Comparison of ENCODE assay signal across 27 cellular contexts in genomic region chr12:5622280-5622679, GRCh38.
A peak's percentile ranks its signal among the peaks of the same experiment; 100 is the strongest.
DNase-seq lines count a peak whose midpoint lies in the region; ATAC-seq and TF ChIP-seq lines count a peak whose summit lies in the region.
"Had no signal": no experiment of that assay in that cellular context is flagged by ENCODE, and none has a peak within 500 bp of the region (broad histone marks: within the 10 kb centered on the region; RNA-seq: fewer than 3 reads in every experiment).

No MANE protein-coding gene starts in this region.

- H2AFZ ChIP-seq in neuronal stem cell (ENCODE audit: low read length) = no peak overlapping the region
- H2AFZ ChIP-seq: PC-9 had no signal

- TF ChIP-seq CTCF in ascending aorta (IDR thresholded peaks at IDR 0.05) = no peak

- no peak overlapping the region for H3K9ac ChIP-seq in neuronal stem cell (ENCODE audit: low read depth, low read length, poor library complexity)

- H3K4me1 ChIP-seq in right cardiac atrium (ENCODE audit: control insufficient read depth, insufficient read depth, low read length) (peaks cover 7% of the 10 kb centered on the region), ascending aorta (peaks cover 0 to 5% of the 10 kb centered on the region in 2 donors), neuronal stem cell (ENCODE audit: control insufficient read depth in 2 of 2, insufficient read depth in 1 of 2, low read depth in 1 of 2, low read length in 2 of 2) (peaks cover 0 to 7% of the 10 kb centered on the region in 2 donors), aorta (ENCODE audit: control insufficient read depth in 1 of 2, insufficient read depth in 2 of 2, low read length in 2 of 2) (no peaks in the 10 kb centered on the region)
- H3K4me1 ChIP-seq: SJSA1 had no signal

- H3K18ac ChIP-seq in neuronal stem cell (ENCODE audit: low read length) = peak overlapping the region; percentile 32

- H2BK15ac ChIP-seq in neuronal stem cell (ENCODE audit: low read length) = no peak overlapping the region

- H2BK12ac ChIP-seq in neuronal stem cell (ENCODE audit: low read length) = no peak overlapping the region

- DNase-seq in right cardiac atrium (peak in 2 of 3 donors; percentile 69 to 70), cardiac septum (ENCODE audit: low spot score) (no peak), ascending aorta (ENCODE audit: low spot score in 2 of 2) (peak; percentile 29 to 78), neuronal stem cell (ENCODE audit: low spot score) (no peak), aorta (peak; percentile 62 to 80), hippocampal formation (lab: John Stamatoyannopoulos, UW) (no peak)
- DNase-seq: 8988T; ACHN; CD4-positive, CD25-positive, alpha-beta regulatory T cell; DMS153; DND-41; Kasumi-1; NCI-H1417; NCI-H1694; NCI-H2029 treated with DMSO at 0.1 percent for 48 hours; NCI-H446 treated with DMSO at 0.1 percent for 48 hours; NCI-H526; NCI-H82; NK-92 treated with Interleukin-12 subunit alpha and Interleukin-12 subunit beta, amount 100 ng/mL, for 24 hours; PC-9; Right ventricle myocardium superior; RPMI8226 had no signal

- no peaks in the 10 kb centered on the region for H3K9me3 ChIP-seq in right cardiac atrium (ENCODE audit: control insufficient read depth, low read length)
- no peaks in the 10 kb centered on the region for H3K9me3 ChIP-seq in ascending aorta
- H3K9me3 ChIP-seq in neuronal stem cell (replicated peaks in 1 of 2; ENCODE audit: control insufficient read depth in 2 of 2, insufficient read depth in 1 of 2, low read depth in 1 of 2, low read length in 2 of 2) = no peaks in the 10 kb centered on the region
- no peaks in the 10 kb centered on the region for H3K9me3 ChIP-seq in aorta (ENCODE audit: control insufficient read depth, low read length)
- H3K9me3 ChIP-seq: SJSA1 had no signal

- H4K8ac ChIP-seq in neuronal stem cell (ENCODE audit: low read depth, low read length) = no peak overlapping the region

- no peak overlapping the region for H2BK5ac ChIP-seq in neuronal stem cell (ENCODE audit: low read length)

- intact Hi-C loops in right cardiac atrium (cut with DNase I) (no loop called here), cardiac septum (cut with DNase I) (no loop called here), ascending aorta (cut with DNase I) (no loop called here), aorta (cut with DNase I) (no loop called here)

- no peaks in the 10 kb centered on the region for H3K36me3 ChIP-seq in ascending aorta
- H3K36me3 ChIP-seq in neuronal stem cell (replicated peaks in 1 of 2; ENCODE audit: control insufficient read depth in 2 of 2, insufficient read depth in 2 of 2, low read length in 2 of 2) = no peaks in the 10 kb centered on the region
- no peaks in the 10 kb centered on the region for H3K36me3 ChIP-seq in aorta (ENCODE audit: control insufficient read depth in 1 of 2, insufficient read depth in 2 of 2, low read length in 1 of 2)
- H3K36me3 ChIP-seq: SJSA1 had no signal

- H3K27ac ChIP-seq in right cardiac atrium (ENCODE audit: low read length) = no peak overlapping the region
- H3K27ac ChIP-seq in ascending aorta = peak overlapping the region in 1 of 2 donors; percentile 42
- no peak overlapping the region for H3K27ac ChIP-seq in neuronal stem cell (replicated peaks; ENCODE audit: low read length)
- H3K27ac ChIP-seq in aorta (ENCODE audit: low read depth in 1 of 2, low read length in 2 of 2) = peak overlapping the region in 1 of 2 donors; percentile 25
- H3K27ac ChIP-seq: PC-9, SJSA1 had no signal

- H4K91ac ChIP-seq in neuronal stem cell (ENCODE audit: low read depth, low read length, poor library complexity) = no peak overlapping the region

- H3K4me3 ChIP-seq in right cardiac atrium (ENCODE audit: low read length) = no peak overlapping the region
- no peak overlapping the region for H3K4me3 ChIP-seq in ascending aorta
- H3K4me3 ChIP-seq in neuronal stem cell (ENCODE audit: low read length in 2 of 2) = no peak overlapping the region
- no peak overlapping the region for H3K4me3 ChIP-seq in aorta (ENCODE audit: low read length in 2 of 2)
- H3K4me3 ChIP-seq: GM12878, K562, PC-9, SJSA1 had no signal

- WGBS in right cardiac atrium = 51% methylated on average over 3 of the region's 3 CpGs
- WGBS in neuronal stem cell (ENCODE audit: extremely low coverage in 2 of 2, insufficient read length in 2 of 2, insufficient replicate concordance in 1 of 2), 2 donors = no CpG with 5 or more reads among the region's 3 CpGs
- WGBS in aorta, 2 donors = 1 to 10% methylated on average over 3 of the region's 3 CpGs

- no peak overlapping the region for H3K14ac ChIP-seq in neuronal stem cell (ENCODE audit: low read length)

- no peak overlapping the region for H2AK5ac ChIP-seq in neuronal stem cell (ENCODE audit: low read depth, low read length)

- no peak overlapping the region for H2BK120ac ChIP-seq in neuronal stem cell (ENCODE audit: low read depth, low read length)

- H3K79me1 ChIP-seq in neuronal stem cell (ENCODE audit: low read depth, low read length) = no peaks in the 10 kb centered on the region

- no peak overlapping the region for H3K4me2 ChIP-seq in neuronal stem cell (ENCODE audit: insufficient read depth, low read length, poor library complexity, severe bottlenecking)
- H3K4me2 ChIP-seq: PC-9 had no signal

- no peaks in the 10 kb centered on the region for H3K27me3 ChIP-seq in right cardiac atrium (ENCODE audit: control insufficient read depth, insufficient read depth)
- no peaks in the 10 kb centered on the region for H3K27me3 ChIP-seq in ascending aorta
- no peaks in the 10 kb centered on the region for H3K27me3 ChIP-seq in neuronal stem cell (ENCODE audit: control insufficient read depth in 3 of 3, insufficient read depth in 3 of 3, low read depth in 1 of 3, low read length in 3 of 3)
- H3K27me3 ChIP-seq in aorta (ENCODE audit: control insufficient read depth in 1 of 2, insufficient read depth in 2 of 2, low read length in 1 of 2) = no peaks in the 10 kb centered on the region

- no peak overlapping the region for H3K4ac ChIP-seq in neuronal stem cell (ENCODE audit: low read length)

- ATAC-seq in right cardiac atrium (peak; percentile 36 to 65), aorta (ENCODE audit: low FRiP score) (peak; percentile 73), GM18861 (IDR thresholded peaks at IDR 0.05; ENCODE audit: unreplicated experiment) (no peak), HG02938 (IDR thresholded peaks at IDR 0.05; ENCODE audit: unreplicated experiment) (no peak)
- ATAC-seq: GM12878, K562 had no signal

- H3K23ac ChIP-seq in neuronal stem cell (ENCODE audit: low read depth, low read length, poor library complexity) = no peak overlapping the region

Comparison
In these comparisons a context has a peak if more than half of its experiments do, and no peak if none do; other contexts are left out.
1. DNase-seq: peak in right cardiac atrium (2 of 3), ascending aorta (2 of 2) and aorta (2 of 2); none in cardiac septum (single experiment), neuronal stem cell (single experiment) and hippocampal formation (0 of 2).
2. ATAC-seq: peak in right cardiac atrium (2 of 2) and aorta (single experiment); none in GM18861 (single experiment) and HG02938 (single experiment).